Comparison of ENCODE assay signal across 9 cellular contexts in the genomic region with DNA sequence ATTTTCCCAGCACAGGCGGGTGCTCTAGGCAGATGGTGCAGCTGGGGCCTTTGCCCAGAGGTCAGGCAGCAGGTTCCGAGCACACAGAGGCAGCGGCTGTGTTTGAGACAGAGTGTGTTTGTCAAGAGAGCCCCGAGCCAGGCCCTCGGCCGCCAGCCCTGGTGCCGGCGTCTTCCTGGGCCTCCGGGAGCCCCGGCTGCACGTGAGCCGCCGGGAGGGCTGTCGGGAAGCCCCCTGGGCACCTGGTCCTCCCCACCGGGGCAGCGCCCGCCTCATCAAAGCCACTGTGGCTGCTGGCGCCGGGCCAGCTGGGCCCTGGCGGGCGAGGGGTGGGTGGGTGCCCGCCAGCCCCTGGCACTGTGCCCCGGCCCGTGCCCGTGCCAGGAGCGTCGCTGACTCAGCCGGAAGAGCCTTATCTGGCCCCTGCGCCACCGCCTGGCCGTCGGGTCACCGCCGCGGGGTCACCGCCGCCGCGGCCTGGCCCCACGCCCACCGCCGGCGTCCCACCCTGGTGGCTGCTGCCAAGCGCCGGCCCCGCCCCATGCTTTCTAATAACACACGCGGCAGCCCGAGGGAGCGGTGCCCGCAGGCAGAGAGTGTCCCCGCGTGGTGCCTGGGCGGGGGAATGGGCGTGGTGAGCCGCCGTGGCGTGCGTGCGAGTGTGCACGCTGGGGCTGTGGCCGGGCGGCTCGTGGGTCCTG. TPM values are rescaled to one million over a fixed set of nuclear protein-coding genes. Genes with fewer than 3 reads are reported as not detected.
DNase-seq lines count a peak whose midpoint lies in the region; ATAC-seq and TF ChIP-seq lines count a peak whose summit lies in the region.
"Had no signal": no experiment of that assay in that cellular context is flagged by ENCODE, and none has a peak within 500 bp of the region (broad histone marks: within the 10 kb centered on the region; RNA-seq: fewer than 3 reads in every experiment).

No MANE protein-coding gene starts in this region.

- no peak for DNase-seq in GM13976 (ENCODE audit: low spot score)
- peak; percentile 88 for DNase-seq in MG63
- peak; percentile 63 for DNase-seq in activated CD4-positive, alpha-beta T cell treated with anti-CD3 and anti-CD28 coated beads, Interleukin-2, amount 10 ng/mL, durations not matched to agents 7 days and 5 days
- DNase-seq in dermis microvascular lymphatic vessel endothelial cell (ENCODE audit: low read depth in 2 of 2) = peak; percentile 18 to 66
- no peak for DNase-seq in endothelial cell (ENCODE audit: low spot score)

- peak overlapping the region; percentile 69 for H3K4me3 Mint-ChIP-seq in activated CD4-positive, alpha-beta T cell treated with anti-CD3 and anti-CD28 coated beads, Interleukin-2, amount 10 ng/mL, durations not matched to agents 7 days and 5 days
- no peak overlapping the region for H3K4me3 Mint-ChIP-seq in endothelial cell (ENCODE audit: unreplicated experiment)

- H3K4me3 ChIP-seq in MG63 (peak overlapping the region; percentile 40), mucosa of rectum (ENCODE audit: low read length in 2 of 2) (peak overlapping the region; percentile 24 to 61), stomach smooth muscle (ENCODE audit: low read length in 2 of 2) (peak overlapping the region; percentile 55 to 74)

- TF ChIP-seq CTCF in GM13976 (IDR thresholded peaks at IDR 0.05; ENCODE audit: borderline replicate concordance, control extremely low read depth, extremely low read depth, insufficient read depth, missing control alignments) (peak; percentile 12), endothelial cell (IDR thresholded peaks at IDR 0.05; ENCODE audit: unreplicated experiment) (no peak)

- no peaks in the 10 kb centered on the region for H3K36me3 ChIP-seq in MG63
- no peaks in the 10 kb centered on the region for H3K36me3 ChIP-seq in mucosa of rectum (ENCODE audit: control insufficient read depth in 2 of 2, insufficient read depth in 2 of 2, low read length in 2 of 2)
- H3K36me3 ChIP-seq in stomach smooth muscle (ENCODE audit: control insufficient read depth in 2 of 2, insufficient read depth in 2 of 2, low read length in 2 of 2) = peaks cover 0 to 3% of the 10 kb centered on the region in 2 donors

- in situ Hi-C loops in GM13976 (cut with MboI; ENCODE audit: low sequenced_read_pairs, unreplicated experiment) = no loop called here

- H3K9me3 ChIP-seq in MG63 = no peaks in the 10 kb centered on the region
- H3K9me3 ChIP-seq in mucosa of rectum (ENCODE audit: control insufficient read depth in 2 of 2, low read length in 2 of 2) = no peaks in the 10 kb centered on the region
- H3K9me3 ChIP-seq in stomach smooth muscle (ENCODE audit: control insufficient read depth in 2 of 2, low read length in 2 of 2) = no peaks in the 10 kb centered on the region

- POLR2A ChIA-PET in activated CD4-positive, alpha-beta T cell treated with anti-CD3 and anti-CD28 coated beads, Interleukin-2, amount 10 ng/mL, durations not matched to agents 7 days and 5 days (lab: Charles Lee) = no interaction called here

- H3K27me3 ChIP-seq in MG63 = no peaks in the 10 kb centered on the region
- H3K27me3 ChIP-seq in mucosa of rectum (ENCODE audit: control insufficient read depth in 2 of 2, insufficient read depth in 2 of 2, low read length in 2 of 2) = no peaks in the 10 kb centered on the region
- no peaks in the 10 kb centered on the region for H3K27me3 ChIP-seq in stomach smooth muscle (ENCODE audit: control insufficient read depth in 1 of 2, insufficient read depth in 2 of 2, low read length in 2 of 2)

- peak overlapping the region; percentile 76 for H3K27ac Mint-ChIP-seq in activated CD4-positive, alpha-beta T cell treated with anti-CD3 and anti-CD28 coated beads, Interleukin-2, amount 10 ng/mL, durations not matched to agents 7 days and 5 days
- H3K27ac Mint-ChIP-seq in endothelial cell (ENCODE audit: unreplicated experiment) = no peak overlapping the region

- CTCF ChIA-PET in activated CD4-positive, alpha-beta T cell treated with anti-CD3 and anti-CD28 coated beads, Interleukin-2, amount 10 ng/mL, durations not matched to agents 7 days and 5 days (lab: Charles Lee) = interaction anchor here (1.4 kb wide), 1 partner anchor 300 kb away, joined by 3 read pairs; no protein-coding TSS in a partner anchor

- peak overlapping the region; percentile 67 to 83 for H3K27ac ChIP-seq in mucosa of rectum (ENCODE audit: low read depth in 2 of 2, low read length in 2 of 2)
- H3K27ac ChIP-seq in stomach smooth muscle (ENCODE audit: low read length) = peak overlapping the region; percentile 66

- H3K36me3 Mint-ChIP-seq in activated CD4-positive, alpha-beta T cell treated with anti-CD3 and anti-CD28 coated beads, Interleukin-2, amount 10 ng/mL, durations not matched to agents 7 days and 5 days (ENCODE audit: low read depth) = peaks cover 17% of the 10 kb centered on the region
- peaks cover 26% of the 10 kb centered on the region for H3K36me3 Mint-ChIP-seq in endothelial cell (ENCODE audit: low read depth, unreplicated experiment)

- peak overlapping the region; percentile 58 to 68 for H3K9ac ChIP-seq in mucosa of rectum (ENCODE audit: low read depth in 1 of 2, low read length in 2 of 2)
- H3K9ac ChIP-seq in stomach smooth muscle (ENCODE audit: low read length in 2 of 2) = peak overlapping the region; percentile 47 to 60

- no peaks in the 10 kb centered on the region for H3K27me3 Mint-ChIP-seq in activated CD4-positive, alpha-beta T cell treated with anti-CD3 and anti-CD28 coated beads, Interleukin-2, amount 10 ng/mL, durations not matched to agents 7 days and 5 days
- peaks cover 8% of the 10 kb centered on the region for H3K27me3 Mint-ChIP-seq in endothelial cell (ENCODE audit: unreplicated experiment)

- H3K4me1 ChIP-seq in mucosa of rectum (ENCODE audit: control insufficient read depth in 2 of 2, insufficient read depth in 2 of 2, low read length in 2 of 2) (peaks cover 33 to 36% of the 10 kb centered on the region in 2 donors), stomach smooth muscle (ENCODE audit: control insufficient read depth, insufficient read depth, low read length) (peaks cover 19% of the 10 kb centered on the region)

- peaks cover 35% of the 10 kb centered on the region for H3K4me1 Mint-ChIP-seq in activated CD4-positive, alpha-beta T cell treated with anti-CD3 and anti-CD28 coated beads, Interleukin-2, amount 10 ng/mL, durations not matched to agents 7 days and 5 days
- H3K4me1 Mint-ChIP-seq in endothelial cell (ENCODE audit: unreplicated experiment) = peaks cover 5% of the 10 kb centered on the region

- peaks cover 3% of the 10 kb centered on the region for H3K9me3 Mint-ChIP-seq in activated CD4-positive, alpha-beta T cell treated with anti-CD3 and anti-CD28 coated beads, Interleukin-2, amount 10 ng/mL, durations not matched to agents 7 days and 5 days
- H3K9me3 Mint-ChIP-seq in endothelial cell (ENCODE audit: unreplicated experiment) = no peaks in the 10 kb centered on the region

- ATAC-seq in HG02970 (IDR thresholded peaks at IDR 0.05; ENCODE audit: low FRiP score, unreplicated experiment) = no peak

RNA-seq across cellular contexts. Expression of gene ARID3A, which starts 14.9 kb away (rescaled TPM):
- total RNA-seq in MG63 (2014; rRNA removed; shearing (Covaris generic); ENCODE audit: low replicate concordance) = 1.0 and 6.6 TPM in 2 replicates
- total RNA-seq in activated CD4-positive, alpha-beta T cell treated with anti-CD3 and anti-CD28 coated beads, Interleukin-2, amount 10 ng/mL, durations not matched to agents 7 days and 5 days = 10 to 100 TPM; 25.8 to 28.4 TPM
- 4.2 and 7.2 TPM in 2 replicates for total RNA-seq in dermis microvascular lymphatic vessel endothelial cell
- 108 TPM for total RNA-seq in endothelial cell (ENCODE audit: unreplicated experiment)

RNA-seq across cellular contexts. Expression of gene KISS1R, which starts 23.6 kb away (rescaled TPM):
- total RNA-seq in MG63 (2014; rRNA removed; shearing (Covaris generic); ENCODE audit: low replicate concordance) = not detected in 2 replicates
- 1 to 10 TPM in 1 of 2 experiments, under 1 TPM in 1; 0.72 to 1.1 TPM for total RNA-seq in activated CD4-positive, alpha-beta T cell treated with anti-CD3 and anti-CD28 coated beads, Interleukin-2, amount 10 ng/mL, durations not matched to agents 7 days and 5 days
- total RNA-seq in dermis microvascular lymphatic vessel endothelial cell (under 0.01 TPM in 1 of 2 replicates, not detected in the other), endothelial cell (ENCODE audit: unreplicated experiment) (not detected)

RNA-seq across cellular contexts. Expression of gene R3HDM4, which starts 27.7 kb away (rescaled TPM):
- 6.4 and 9.5 TPM in 2 replicates for total RNA-seq in MG63 (2014; rRNA removed; shearing (Covaris generic); ENCODE audit: low replicate concordance)
- 100 to 1,000 TPM; 120 to 121 TPM for total RNA-seq in activated CD4-positive, alpha-beta T cell treated with anti-CD3 and anti-CD28 coated beads, Interleukin-2, amount 10 ng/mL, durations not matched to agents 7 days and 5 days
- total RNA-seq in dermis microvascular lymphatic vessel endothelial cell (29.4 and 47.7 TPM in 2 replicates), endothelial cell (ENCODE audit: unreplicated experiment) (40.6 TPM)

RNA-seq across cellular contexts. Expression of gene WDR18, which starts 43.4 kb away (rescaled TPM):
- total RNA-seq in MG63 (2014; rRNA removed; shearing (Covaris generic); ENCODE audit: low replicate concordance) = 37.8 and 61.8 TPM in 2 replicates
- total RNA-seq in activated CD4-positive, alpha-beta T cell treated with anti-CD3 and anti-CD28 coated beads, Interleukin-2, amount 10 ng/mL, durations not matched to agents 7 days and 5 days = 10 to 100 TPM; 39.2 to 49.2 TPM
- 79.8 and 94.1 TPM in 2 replicates for total RNA-seq in dermis microvascular lymphatic vessel endothelial cell
- 53.1 TPM for total RNA-seq in endothelial cell (ENCODE audit: unreplicated experiment)

RNA-seq across cellular contexts. Expression of gene RNU6-9, which starts 47.5 kb away (rescaled TPM):
- total RNA-seq in MG63 (2014; rRNA removed; shearing (Covaris generic); ENCODE audit: low replicate concordance) = not detected in 2 replicates
- not detected for total RNA-seq in activated CD4-positive, alpha-beta T cell treated with anti-CD3 and anti-CD28 coated beads, Interleukin-2, amount 10 ng/mL, durations not matched to agents 7 days and 5 days
- not detected in 2 replicates for total RNA-seq in dermis microvascular lymphatic vessel endothelial cell
- total RNA-seq in endothelial cell (ENCODE audit: unreplicated experiment) = not detected
- total RNA-seq: activated CD8-positive, alpha-beta memory T cell treated with anti-CD3 and anti-CD28 coated beads for 36 hours had no signal

Comparison
In these comparisons a context has a peak if more than half of its experiments do, and no peak if none do; other contexts are left out.
1. DNase-seq: peak in MG63 (single experiment), activated CD4-positive, alpha-beta T cell treated with anti-CD3 and anti-CD28 coated beads, Interleukin-2, amount 10 ng/mL, durations not matched to agents 7 days and 5 days (single experiment) and dermis microvascular lymphatic vessel endothelial cell (2 of 2); none in GM13976 (single experiment) and endothelial cell (single experiment).
2. Peak in every context shown above with its lines, with median percentiles within 50 percentile points of each other: H3K4me3 ChIP-seq.